Comparison of ENCODE assay signal across 23 cellular contexts in genomic region chr4:12120968-12121367, GRCh38.
DNase-seq lines count a peak whose midpoint lies in the region; ATAC-seq lines count a peak whose summit lies in the region.
"Had no signal": no experiment of that assay in that cellular context is flagged by ENCODE, and none has a peak within 500 bp of the region (broad histone marks: within the 10 kb centered on the region; RNA-seq: fewer than 3 reads in every experiment).

No MANE protein-coding gene starts in this region.

- DNase-seq in Right ventricle myocardium superior: no peak
- DNase-seq in cardiac septum (ENCODE audit: low spot score): no peak
- DNase-seq in NCI-H2029 treated with DMSO at 0.1 percent for 48 hours (lab: John Stamatoyannopoulos, UW): peak; percentile 5
- DNase-seq in NCI-H748 (lab: John Stamatoyannopoulos, UW; ENCODE audit: unreplicated experiment): peak; percentile 69
- no peak for DNase-seq in GM03348 (ENCODE audit: low spot score)
- DNase-seq in NCI-H1694 treated with DMSO at 0.1 percent for 48 hours (lab: John Stamatoyannopoulos, UW): no peak
- no peak for DNase-seq in hypothalamus (lab: John Stamatoyannopoulos, UW)
- DNase-seq: C1 segment of cervical spinal cord; Caco-2; CD4-positive, alpha-beta memory T cell; H9; Karpas-422; NCI-H1092; NCI-H1417 treated with DMSO at 0.1 percent for 48 hours; NCI-H187; NCI-H2107; NCI-H524; NCI-H82; RPMI8226; SK-N-SH; SW 1271 had no signal

- peak; percentile 90 for ATAC-seq in Right ventricle myocardium superior (ENCODE audit: poor library complexity)
- ATAC-seq: GM23338, HepG2 had no signal

- intact Hi-C loops in Right ventricle myocardium superior (cut with DNase I) (no loop called here), cardiac septum (cut with DNase I) (no loop called here)

Comparison
In these comparisons a context has a peak if more than half of its experiments do, and no peak if none do; other contexts are left out.
1. DNase-seq: peak in NCI-H2029 treated with DMSO at 0.1 percent for 48 hours (single experiment) and NCI-H748 (single experiment); none in Right ventricle myocardium superior (single experiment), cardiac septum (single experiment), GM03348 (single experiment), NCI-H1694 treated with DMSO at 0.1 percent for 48 hours (single experiment) and hypothalamus (0 of 51).